ENCODE assay signal across 18 cellular contexts in genomic region chr10:13739178-13739577, GRCh38.
DNase-seq lines count a peak whose midpoint lies in the region; ATAC-seq and TF ChIP-seq lines count a peak whose summit lies in the region.
"Had no signal": no experiment of that assay in that cellular context is flagged by ENCODE, and none has a peak within 500 bp of the region (broad histone marks: within the 10 kb centered on the region; RNA-seq: fewer than 3 reads in every experiment).

No MANE protein-coding gene starts in this region.

- H3K27ac ChIP-seq in KMS-11 (peak overlapping the region; percentile 9; the same call in 1 of the 2 replicates), trophoblast cell (ENCODE audit: low read depth, low read length) (no peak overlapping the region)
- H3K27ac ChIP-seq: GM23248 had no signal

- H3K79me1 ChIP-seq in trophoblast cell (ENCODE audit: low read length) = peaks cover 5% of the 10 kb centered on the region

- POLR2A ChIA-PET in activated CD8-positive, alpha-beta T cell treated with anti-CD3 and anti-CD28 coated beads, Interleukin-2, amount 10 ng/mL, durations not matched to agents 7 days and 5 days (lab: Charles Lee) = no interaction called here

- no peak overlapping the region for H3K4me3 Mint-ChIP-seq in activated CD8-positive, alpha-beta T cell treated with anti-CD3 and anti-CD28 coated beads, Interleukin-2, amount 10 ng/mL, durations not matched to agents 7 days and 5 days
- H3K4me3 Mint-ChIP-seq: CD14-positive monocyte, IgD-negative memory B cell had no signal

- H2BK5ac ChIP-seq in trophoblast cell (ENCODE audit: low read depth, low read length, poor library complexity) = no peak overlapping the region

- no peaks in the 10 kb centered on the region for H3K9me3 ChIP-seq in trophoblast cell (ENCODE audit: insufficient read depth, low read depth, low read length)

- DNase-seq in NOMO-1 treated with DMSO at 0.1 percent for 48 hours (lab: John Stamatoyannopoulos, UW; ENCODE audit: unreplicated experiment) = peak; percentile 6
- no peak for DNase-seq in NOMO-1 treated with dmso at 0.1 percent for 144 hours (lab: John Stamatoyannopoulos, UW; ENCODE audit: unreplicated experiment)
- DNase-seq in UCSD-AML1 (lab: John Stamatoyannopoulos, UW; ENCODE audit: unreplicated experiment) = peak; percentile 22
- no peak for DNase-seq in trophoblast cell
- DNase-seq in activated naive CD4-positive, alpha-beta T cell treated with anti-CD3 and anti-CD28 coated beads, Interleukin-2, amount 50 U/mL, for 16 hours = no peak
- no peak for DNase-seq in activated CD8-positive, alpha-beta T cell treated with anti-CD3 and anti-CD28 coated beads, Interleukin-2, amount 10 ng/mL, durations not matched to agents 7 days and 5 days
- DNase-seq in SKM-1 treated with dmso at 0.1 percent for 144 hours (lab: John Stamatoyannopoulos, UW; ENCODE audit: unreplicated experiment) = no peak
- DNase-seq: GM23248, HCEC 1CT, NCI-H1048, NCI-H2081 treated with DMSO at 0.1 percent for 48 hours, NCI-H2227 treated with DMSO at 0.1 percent for 48 hours, NCI-H524 had no signal

- no peak overlapping the region for H3K14ac ChIP-seq in trophoblast cell (ENCODE audit: low read length)

- H2AFZ ChIP-seq in KMS-11 (ENCODE audit: low read depth) (no peak overlapping the region; the same call in 1 of the 2 replicates), trophoblast cell (ENCODE audit: insufficient read depth, low read length, poor library complexity) (no peak overlapping the region)
- H2AFZ ChIP-seq: GM23248 had no signal

- no peaks in the 10 kb centered on the region for H3K79me2 ChIP-seq in KMS-11 (ENCODE audit: insufficient read depth, low read depth)
- H3K79me2 ChIP-seq in trophoblast cell (ENCODE audit: control insufficient read depth, insufficient read depth, low read length, poor library complexity) = no peaks in the 10 kb centered on the region

- H3K9ac ChIP-seq in KMS-11 (no peak overlapping the region), trophoblast cell (ENCODE audit: low read length) (no peak overlapping the region)
- H3K9ac ChIP-seq: GM23248 had no signal

- H3K4me3 ChIP-seq in KMS-11 (IDR thresholded peaks at IDR 0.05; ENCODE audit: insufficient read depth, low read depth, low read length) (no peak overlapping the region), trophoblast cell (ENCODE audit: low read depth, low read length) (no peak overlapping the region)
- H3K4me3 ChIP-seq: GM23248 had no signal

- H3K4me1 ChIP-seq in KMS-11 (ENCODE audit: low read depth, poor library complexity, severe bottlenecking) (peaks cover 61% of the 10 kb centered on the region), trophoblast cell (ENCODE audit: control insufficient read depth in 1 of 2, insufficient read depth in 2 of 2, low read length in 2 of 2) (peaks cover 8 to 12% of the 10 kb centered on the region in 2 experiments)

- H3K36me3 Mint-ChIP-seq in activated CD8-positive, alpha-beta T cell treated with anti-CD3 and anti-CD28 coated beads, Interleukin-2, amount 10 ng/mL, durations not matched to agents 7 days and 5 days (ENCODE audit: low read depth) = no peaks in the 10 kb centered on the region
- H3K36me3 Mint-ChIP-seq: CD14-positive monocyte had no signal

- no peak overlapping the region for H3K18ac ChIP-seq in trophoblast cell (ENCODE audit: low read length)

- peak overlapping the region; percentile 46 for H2BK12ac ChIP-seq in trophoblast cell (ENCODE audit: low read length)

- H2AK5ac ChIP-seq in trophoblast cell (ENCODE audit: low read length) = no peak overlapping the region

- H3K23ac ChIP-seq in trophoblast cell (ENCODE audit: low read length) = no peak overlapping the region

- H3K36me3 ChIP-seq in KMS-11 (ENCODE audit: insufficient read depth) (no peaks in the 10 kb centered on the region), trophoblast cell (ENCODE audit: control insufficient read depth in 1 of 2, insufficient read depth in 2 of 2, low read length in 2 of 2) (no peaks in the 10 kb centered on the region)

- H3K4me2 ChIP-seq in KMS-11 (peak overlapping the region; percentile 55; the same call in 1 of the 2 replicates), trophoblast cell (ENCODE audit: low read length) (no peak overlapping the region)

- no peaks in the 10 kb centered on the region for H3K9me3 Mint-ChIP-seq in activated CD8-positive, alpha-beta T cell treated with anti-CD3 and anti-CD28 coated beads, Interleukin-2, amount 10 ng/mL, durations not matched to agents 7 days and 5 days (ENCODE audit: insufficient read depth)
- H3K9me3 Mint-ChIP-seq: CD14-positive monocyte, IgD-negative memory B cell had no signal

- no peak overlapping the region for H3K27ac Mint-ChIP-seq in activated CD8-positive, alpha-beta T cell treated with anti-CD3 and anti-CD28 coated beads, Interleukin-2, amount 10 ng/mL, durations not matched to agents 7 days and 5 days
- H3K27ac Mint-ChIP-seq: CD14-positive monocyte, IgD-negative memory B cell had no signal

- peak overlapping the region; percentile 66 for H4K91ac ChIP-seq in trophoblast cell (ENCODE audit: low read depth, low read length)

- H3K4ac ChIP-seq in trophoblast cell (ENCODE audit: low read depth, low read length) = no peak overlapping the region

- peaks cover 6% of the 10 kb centered on the region for H3K27me3 Mint-ChIP-seq in activated CD8-positive, alpha-beta T cell treated with anti-CD3 and anti-CD28 coated beads, Interleukin-2, amount 10 ng/mL, durations not matched to agents 7 days and 5 days (ENCODE audit: low read depth)

- no peak for ATAC-seq in activated CD8-positive, alpha-beta T cell treated with anti-CD3 and anti-CD28 coated beads, Interleukin-2, amount 10 ng/mL, durations not matched to agents 7 days and 5 days
- ATAC-seq: Panc1, SK-N-SH treated with all-trans-retinoic acid at 6 μM for 48 hours had no signal

- H3K4me1 Mint-ChIP-seq in activated CD8-positive, alpha-beta T cell treated with anti-CD3 and anti-CD28 coated beads, Interleukin-2, amount 10 ng/mL, durations not matched to agents 7 days and 5 days (ENCODE audit: low read depth) = peaks cover 16% of the 10 kb centered on the region

- H3K27me3 ChIP-seq in KMS-11 (ENCODE audit: insufficient read depth, low read depth) = no peaks in the 10 kb centered on the region
- no peaks in the 10 kb centered on the region for H3K27me3 ChIP-seq in trophoblast cell (ENCODE audit: insufficient read depth, low read length)

- no peak overlapping the region for H4K12ac ChIP-seq in trophoblast cell (ENCODE audit: low read depth, low read length)

- no CpG with 5 or more reads among the region's 2 CpGs for WGBS in trophoblast cell (ENCODE audit: extremely low coverage, insufficient coverage, insufficient read length)

- CTCF ChIA-PET in activated CD8-positive, alpha-beta T cell treated with anti-CD3 and anti-CD28 coated beads, Interleukin-2, amount 10 ng/mL, durations not matched to agents 7 days and 5 days (lab: Charles Lee) = no interaction called here

- H4K20me1 ChIP-seq in KMS-11 (ENCODE audit: insufficient read depth) = no peaks in the 10 kb centered on the region

- H4K8ac ChIP-seq in trophoblast cell (ENCODE audit: low read depth, low read length) = no peak overlapping the region

- no peak overlapping the region for H2BK120ac ChIP-seq in trophoblast cell (ENCODE audit: insufficient read depth, low read length, poor library complexity)

- TF ChIP-seq CTCF in KMS-11 (conservative IDR thresholded peaks at IDR 0.05; ENCODE audit: low read depth, low read length) = no peak

Comparison
In these comparisons a context has a peak if more than half of its experiments do, and no peak if none do; other contexts are left out.
1. DNase-seq: peak in NOMO-1 treated with DMSO at 0.1 percent for 48 hours (single experiment) and UCSD-AML1 (single experiment); none in NOMO-1 treated with dmso at 0.1 percent for 144 hours (single experiment), trophoblast cell (0 of 2), activated naive CD4-positive, alpha-beta T cell treated with anti-CD3 and anti-CD28 coated beads, Interleukin-2, amount 50 U/mL, for 16 hours (single experiment), activated CD8-positive, alpha-beta T cell treated with anti-CD3 and anti-CD28 coated beads, Interleukin-2, amount 10 ng/mL, durations not matched to agents 7 days and 5 days (single experiment) and SKM-1 treated with dmso at 0.1 percent for 144 hours (single experiment).